23 cellular contexts compared by ENCODE assay signal in genomic region chr12:88896958-88897357, GRCh38.
DNase-seq lines count a peak whose midpoint lies in the region; ATAC-seq and TF ChIP-seq lines count a peak whose summit lies in the region.
"Had no signal": no experiment of that assay in that cellular context is flagged by ENCODE, and none has a peak within 500 bp of the region (broad histone marks: within the 10 kb centered on the region; RNA-seq: fewer than 3 reads in every experiment).

No MANE protein-coding gene starts in this region.

- no peaks in the 10 kb centered on the region for H3K36me3 ChIP-seq in heart left ventricle
- H3K36me3 ChIP-seq in SK-N-SH (replicated peaks in 1 of 2; ENCODE audit: control insufficient read depth in 1 of 2, insufficient read depth in 2 of 2, low read length in 1 of 2): no peaks in the 10 kb centered on the region
- no peaks in the 10 kb centered on the region for H3K36me3 ChIP-seq in fibroblast of lung (ENCODE audit: control insufficient read depth, insufficient read depth, low read length)
- no peaks in the 10 kb centered on the region for H3K36me3 ChIP-seq in psoas muscle (ENCODE audit: insufficient read depth in 1 of 2, low read depth in 1 of 2)
- H3K36me3 ChIP-seq: colonic mucosa, tibial nerve had no signal

- H3K9me3 ChIP-seq in heart left ventricle (no peaks in the 10 kb centered on the region), SK-N-SH (no peaks in the 10 kb centered on the region), fibroblast of lung (ENCODE audit: control insufficient read depth, insufficient read depth, low read depth, low read length) (no peaks in the 10 kb centered on the region), psoas muscle (no peaks in the 10 kb centered on the region)
- H3K9me3 ChIP-seq: colonic mucosa, tibial nerve had no signal

- no peak for TF ChIP-seq POLR2A in heart left ventricle (IDR thresholded peaks at IDR 0.05)

- no peak overlapping the region for H3K4me3 ChIP-seq in heart left ventricle
- H3K4me3 ChIP-seq in SK-N-SH (ENCODE audit: low read depth in 2 of 2, low read length in 1 of 2): no peak overlapping the region
- no peak overlapping the region for H3K4me3 ChIP-seq in fibroblast of lung (replicated peaks in 1 of 4; ENCODE audit: control extremely low read depth in 1 of 4, insufficient read depth in 1 of 4, low read depth in 3 of 4, low read length in 4 of 4)
- H3K4me3 ChIP-seq in psoas muscle: no peak overlapping the region
- H3K4me3 ChIP-seq: colonic mucosa, hepatocyte, tibial nerve had no signal

- H3K9me2 ChIP-seq in SK-N-SH: no peaks in the 10 kb centered on the region

- POLR2A ChIA-PET in SK-N-SH (lab: Yijun Ruan, JAX): no interaction called here

- TF ChIP-seq RAD21 in SK-N-SH (IDR thresholded peaks at IDR 0.05; ENCODE audit: low read length): no peak

- intact Hi-C loops in heart left ventricle (cut with DNase I) (loop anchor here in 2 of 10 donors (5.0 to 10.0 kb wide), 2 partner anchors 50 to 88 kb away; no protein-coding TSS in a partner anchor), Right ventricle myocardium superior (cut with DNase I) (no loop called here), psoas muscle (cut with DNase I) (loop anchor here in 1 of 2 donors (10.0 kb wide), 1 partner anchor 98 kb away; no protein-coding TSS in a partner anchor)

- no peak for DNase-seq in heart left ventricle
- DNase-seq in Right ventricle myocardium superior: no peak
- DNase-seq in SK-N-SH: no peak
- peak; percentile 41 to 71 for DNase-seq in fibroblast of lung (ENCODE audit: low read depth in 2 of 2)
- no peak for DNase-seq in psoas muscle
- no peak for DNase-seq in omental fat pad (ENCODE audit: low spot score)
- DNase-seq in mucosa of gallbladder (ENCODE audit: low spot score): no peak
- DNase-seq: activated CD4-positive, alpha-beta memory T cell treated with anti-CD3 and anti-CD28 coated beads, Interleukin-2, amount 10 ng/mL, durations not matched to agents 7 days and 5 days; activated naive CD4-positive, alpha-beta T cell treated with anti-CD3 and anti-CD28 coated beads, Interleukin-2, amount 10 ng/mL, durations not matched to agents 7 days and 5 days; activated T-cell treated with anti-CD3 and anti-CD28 coated beads, Interleukin-2, amount 50 U/mL, for 24 hours; CD4-positive, CD25-positive, alpha-beta regulatory T cell; colonic mucosa; GOT3; islet precursor cell; KG1; midbrain; NCI-H2029 treated with DMSO at 0.1 percent for 48 hours; SHP77; stimulated activated naive B cell treated with anti-CD40 and anti-IgM and Interleukin-4, amounts not matched to agents 10 μg/mL and 1 μg/mL and 100 μg/mL, for 72 hours had no signal

- H3K27ac ChIP-seq in heart left ventricle (peak overlapping the region in 8 of 12 donors; percentile 9 to 69 (median 49)), SK-N-SH (ENCODE audit: low read depth in 2 of 2, low read length in 1 of 2) (peak overlapping the region in 1 of 2 experiments; percentile 65; a peak in 2 of 4 replicates), fibroblast of lung (ENCODE audit: insufficient read depth, low read length) (peak overlapping the region; percentile 45), psoas muscle (peak overlapping the region; percentile 76)
- H3K27ac ChIP-seq: 22Rv1, colonic mucosa, hepatocyte, tibial nerve had no signal

- no peaks in the 10 kb centered on the region for H3K27me3 ChIP-seq in heart left ventricle
- no peaks in the 10 kb centered on the region for H3K27me3 ChIP-seq in SK-N-SH (ENCODE audit: insufficient read depth)
- H3K27me3 ChIP-seq in fibroblast of lung (ENCODE audit: control insufficient read depth, insufficient read depth, low read length): no peaks in the 10 kb centered on the region
- H3K27me3 ChIP-seq in psoas muscle (ENCODE audit: insufficient read depth in 3 of 3, low read length in 2 of 3): no peaks in the 10 kb centered on the region
- H3K27me3 ChIP-seq: colonic mucosa, hepatocyte, tibial nerve had no signal

- no peak for TF ChIP-seq EP300 in SK-N-SH (IDR thresholded peaks at IDR 0.05; ENCODE audit: borderline replicate concordance in 1 of 2, low read depth in 1 of 2, low read length in 1 of 2)

- TF ChIP-seq CTCF in heart left ventricle (IDR thresholded peaks at IDR 0.05) (no peak), SK-N-SH (IDR thresholded peaks at IDR 0.05) (no peak), fibroblast of lung (conservative IDR thresholded peaks at IDR 0.05 in 1 of 2, IDR thresholded peaks at IDR 0.05 in 1 of 2; ENCODE audit: low read depth in 1 of 2, low read length in 2 of 2) (no peak), psoas muscle (IDR thresholded peaks at IDR 0.05) (no peak), omental fat pad (IDR thresholded peaks at IDR 0.05) (no peak)

- H3K4me1 ChIP-seq in heart left ventricle (peaks cover 0 to 17% (median 3%) of the 10 kb centered on the region in 12 donors), SK-N-SH (ENCODE audit: control insufficient read depth in 1 of 2, insufficient read depth in 2 of 2, low read depth in 1 of 2, low read length in 1 of 2) (peaks cover 0 to 8% of the 10 kb centered on the region in 2 experiments; a peak in 1 of 4 replicates), fibroblast of lung (ENCODE audit: control insufficient read depth, extremely low read depth, insufficient read depth, low read length) (peaks cover 7% of the 10 kb centered on the region), psoas muscle (peaks cover 19% of the 10 kb centered on the region)
- H3K4me1 ChIP-seq: colonic mucosa had no signal

- no peaks in the 10 kb centered on the region for H3K79me2 ChIP-seq in SK-N-SH (ENCODE audit: insufficient read depth)
- H3K79me2 ChIP-seq in fibroblast of lung (ENCODE audit: control insufficient read depth, insufficient read depth, low read length): no peaks in the 10 kb centered on the region
- H3K79me2 ChIP-seq: hepatocyte had no signal

- no peaks in the 10 kb centered on the region for H4K20me1 ChIP-seq in SK-N-SH (ENCODE audit: insufficient read depth)
- no peaks in the 10 kb centered on the region for H4K20me1 ChIP-seq in fibroblast of lung (ENCODE audit: control insufficient read depth, extremely low read depth, insufficient read depth, low read length)

- H2AFZ ChIP-seq in SK-N-SH (ENCODE audit: low read depth) (0 out of 2 replicates have a peak overlapping the region, but pooled peaks have one; percentile 19), fibroblast of lung (ENCODE audit: low read length) (no peak overlapping the region)
- H2AFZ ChIP-seq: hepatocyte had no signal

- peak in 1 of 4 donors; percentile 59 for ATAC-seq in heart left ventricle
- ATAC-seq in Right ventricle myocardium superior (ENCODE audit: poor library complexity): no peak
- ATAC-seq in psoas muscle: no peak
- ATAC-seq in omental fat pad (ENCODE audit: low FRiP score): no peak
- no peak for ATAC-seq in GM18870 (IDR thresholded peaks at IDR 0.05; ENCODE audit: unreplicated experiment)
- ATAC-seq: stimulated activated naive B cell treated with anti-CD40 and anti-IgM and Interleukin-4, amounts not matched to agents 10 μg/mL and 1 μg/mL and 100 μg/mL, for 72 hours had no signal

- no peak overlapping the region for H3K4me2 ChIP-seq in SK-N-SH
- no peak overlapping the region for H3K4me2 ChIP-seq in fibroblast of lung (ENCODE audit: extremely low read depth, insufficient read depth, low read length)
- H3K4me2 ChIP-seq: hepatocyte had no signal

- peaks cover 4% of the 10 kb centered on the region for H3F3A ChIP-seq in SK-N-SH (replicated peaks; ENCODE audit: insufficient read depth)

- H3K9ac ChIP-seq in SK-N-SH: no peak overlapping the region; the same call in 1 of the 2 replicates
- H3K9ac ChIP-seq in fibroblast of lung (ENCODE audit: insufficient read depth, low read length): no peak overlapping the region

- WGBS in heart left ventricle, 4 donors: 34 to 61% (median 45%) methylated on average over 2 of the region's 2 CpGs
- 14% methylated on average over 2 of the region's 2 CpGs for WGBS in SK-N-SH (ENCODE audit: low lambda C conversion rate)
- 56 to 66% (median 62%) methylated on average over 2 of the region's 2 CpGs for WGBS in psoas muscle, 3 donors

- CTCF ChIA-PET in SK-N-SH (lab: Yijun Ruan, JAX): interaction anchor here (0.6 kb wide), 1 partner anchor 37 kb away, joined by 3 read pairs; no protein-coding TSS in a partner anchor

TF ChIP-seq in SK-N-SH, 30 proteins besides CTCF, POLR2A, EP300 and RAD21:
- TF ChIP-seq PBX3 (IDR thresholded peaks at IDR 0.05) (peak; percentile 29; the same call in 1 of the 2 replicates), SMC3 (IDR thresholded peaks at IDR 0.05; ENCODE audit: low read depth, low read length) (no peak), TCF12 (IDR thresholded peaks at IDR 0.05) (peak; percentile 30; the same call in 1 of the 2 replicates), FOSL2 (IDR thresholded peaks at IDR 0.05; ENCODE audit: borderline replicate concordance, low read depth) (peak; percentile 19; the same call in 1 of the 2 replicates), MXI1 (IDR thresholded peaks at IDR 0.05; ENCODE audit: low read depth, low read length) (no peak), EZH2phosphoT487 (IDR thresholded peaks at IDR 0.05; ENCODE audit: borderline replicate concordance, low read depth) (no peak)

Comparison
In these comparisons a context has a peak if more than half of its experiments do, and no peak if none do; other contexts are left out.
1. DNase-seq: peak in fibroblast of lung (2 of 2); none in heart left ventricle (0 of 5), Right ventricle myocardium superior (single experiment), SK-N-SH (single experiment), psoas muscle (0 of 2), omental fat pad (single experiment) and mucosa of gallbladder (single experiment).